Comparison of ENCODE assay signal across 25 cellular contexts in genomic region chr9:135106551-135107270, GRCh38. TPM values are rescaled to one million over a fixed set of nuclear protein-coding genes. Genes with fewer than 3 reads are reported as not detected.
"Had no signal": no experiment of that assay in that cellular context is flagged by ENCODE, and none has a peak within 500 bp of the region (broad histone marks: within the 10 kb centered on the region; RNA-seq: fewer than 3 reads in every experiment).

No MANE protein-coding gene starts in this region.

- H3K27ac Mint-ChIP-seq: IgD-negative memory B cell had no signal

- ATAC-seq: K562 had no signal

- H3K27ac ChIP-seq: HL-60, KMS-11 had no signal

- FAIRE-seq: HTR-8/SVneo, K562, RCC 7860 had no signal

- H3K4me3 Mint-ChIP-seq: IgD-negative memory B cell had no signal

- H3K9me3 Mint-ChIP-seq: IgD-negative memory B cell had no signal

- H3K9ac ChIP-seq: KMS-11, SK-N-SH had no signal

- H3K9me3 ChIP-seq: SK-N-SH had no signal

- H3K36me3 Mint-ChIP-seq: IgD-negative memory B cell had no signal

- H3K4me2 ChIP-seq: KMS-11, SK-N-SH had no signal

- DNase-seq: MV-4-11, NCI-H1048, NCI-H1105, NCI-H1417, NCI-H1436 treated with DMSO at 0.1 percent for 48 hours, NCI-H1694, NCI-H187 treated with DMSO at 0.1 percent for 48 hours, NCI-H2029 treated with DMSO at 0.1 percent for 48 hours, NCI-H2171 treated with DMSO at 0.1 percent for 48 hours, NCI-H345, NCI-H524, NCI-H526 treated with DMSO at 0.1 percent for 48 hours, NCI-H748 treated with DMSO at 0.1 percent for 48 hours, RPMI8226, SHP77, SK-N-SH, SW 1271 had no signal

- H3K4me3 ChIP-seq: K562 had no signal

RNA-seq across cellular contexts. Expression of gene OLFM1, which starts 19.2 kb away (rescaled TPM):
- total RNA-seq: K562, LHCN-M2, MCF 10A had no signal
- polyA plus RNA-seq: K562 had no signal
